ENCODE assay signal across 8 cellular contexts in the genomic region with DNA sequence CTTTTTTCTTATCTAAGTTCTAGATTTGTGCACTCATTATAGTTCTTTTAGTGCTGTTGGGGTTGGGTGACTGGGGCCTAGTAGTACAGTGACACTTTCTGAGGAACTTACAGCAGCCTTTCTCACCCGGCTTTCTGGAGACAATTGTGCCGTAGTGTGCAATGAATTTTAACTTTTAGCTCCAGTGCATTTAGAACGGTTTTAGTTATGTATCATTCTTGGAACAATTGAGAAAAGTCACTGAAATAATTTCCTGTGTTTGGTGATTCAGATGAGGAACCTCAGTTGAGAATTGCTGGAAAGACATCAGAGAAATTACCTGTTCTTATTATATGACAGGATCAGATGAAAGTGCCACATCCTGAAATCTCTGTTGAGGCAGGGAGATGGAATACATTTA. TPM values are rescaled to one million over a fixed set of nuclear protein-coding genes. Genes with fewer than 3 reads are reported as not detected.
DNase-seq lines count a peak whose midpoint lies in the region; ATAC-seq, FAIRE-seq and TF ChIP-seq lines count a peak whose summit lies in the region.
"Not testable (repeated sequence)": the region's sequence is repeated elsewhere in the genome, so short reads cannot be mapped to it uniquely, and the experiment has no call there.

No MANE protein-coding gene starts in this region.

- H4K20me1 ChIP-seq in GM12878 (ENCODE audit: control insufficient read depth, insufficient read depth) = not testable (repeated sequence)

- not testable (repeated sequence) for H3K36me3 ChIP-seq in GM12878 (ENCODE audit: control insufficient read depth in 2 of 2, insufficient read depth in 2 of 2, low read length in 1 of 2)

- H3K4me3 ChIP-seq in GM12878 (peak overlapping the region; percentile 65), epithelial cell of esophagus (ENCODE audit: low read length) (peak overlapping the region; percentile 41)

- H3K27me3 Mint-ChIP-seq in CD14-positive monocyte (ENCODE audit: low read depth in 3 of 3); activated CD4-positive, alpha-beta T cell treated with anti-CD3 and anti-CD28 coated beads, Interleukin-2, amount 10 ng/mL, durations not matched to agents 24 days and 14 days; mesothelial cell of epicardium (ENCODE audit: low read depth): not testable (repeated sequence)

- RAD21 ChIA-PET in GM12878 (lab: Charles Lee; ENCODE audit: unreplicated experiment) = interaction anchor here (1.5 to 2.0 kb wide), 4 partner anchors 9 to 64 kb away, joined by 3 to 7 read pairs (median 6); no protein-coding TSS in a partner anchor

- TF ChIP-seq CTCF in CD14-positive monocyte (IDR thresholded peaks at IDR 0.05); GM12878 (IDR thresholded peaks at IDR 0.05 in 2 of 3, conservative IDR thresholded peaks at IDR 0.05 in 1 of 3; ENCODE audit: control insufficient read depth in 2 of 3, extremely low read depth in 1 of 3, insufficient read depth in 1 of 3, low read depth in 3 of 3, low read length in 3 of 3); epithelial cell of esophagus (IDR thresholded peaks at IDR 0.05; ENCODE audit: insufficient read depth, low read depth, low read length, missing control alignments); mesothelial cell of epicardium (IDR thresholded peaks at IDR 0.05; ENCODE audit: unreplicated experiment): not testable (repeated sequence)

- not testable (repeated sequence) for H3K27ac ChIP-seq in GM12878 (ENCODE audit: control insufficient read depth, insufficient read depth)

- H3K27ac Mint-ChIP-seq in CD14-positive monocyte = peak overlapping the region in 3 of 7 donors; percentile 35 to 82 (median 48)
- not testable (repeated sequence) for H3K27ac Mint-ChIP-seq in activated CD4-positive, alpha-beta T cell treated with anti-CD3 and anti-CD28 coated beads, Interleukin-2, amount 10 ng/mL, durations not matched to agents 24 days and 14 days; mesothelial cell of epicardium; stimulated activated effector memory CD8-positive, alpha-beta T cell treated with anti-CD3 and anti-CD28 coated beads, Interleukin-12 subunit alpha, Interleukin-12 subunit beta, amount 100 ng/mL, for 72 hours

- H3K4me2 ChIP-seq in GM12878 (ENCODE audit: control insufficient read depth, insufficient read depth) = peak overlapping the region; percentile 64; the same call in 1 of the 2 replicates

- peaks cover 57% of the 10 kb centered on the region for H3K4me1 Mint-ChIP-seq in CD14-positive monocyte
- H3K4me1 Mint-ChIP-seq in activated CD4-positive, alpha-beta T cell treated with anti-CD3 and anti-CD28 coated beads, Interleukin-2, amount 10 ng/mL, durations not matched to agents 24 days and 14 days = peaks cover 57% of the 10 kb centered on the region
- H3K4me1 Mint-ChIP-seq in mesothelial cell of epicardium = peaks cover 40% of the 10 kb centered on the region
- H3K4me1 Mint-ChIP-seq in stimulated activated effector memory CD8-positive, alpha-beta T cell treated with anti-CD3 and anti-CD28 coated beads, Interleukin-12 subunit alpha, Interleukin-12 subunit beta, amount 100 ng/mL, for 72 hours = peaks cover 75% of the 10 kb centered on the region

- FAIRE-seq in H54 (lab: Jason Lieb, UNC) = peak; percentile 52
- FAIRE-seq in GM12878 (lab: Jason Lieb, UNC) = not testable (repeated sequence)

- not testable (repeated sequence) for BruUV-seq in GM12878 (replicated peaks; lab: Mats Ljungman, UMichigan)

- POLR2A ChIA-PET in GM12878 (lab: Charles Lee) = interaction anchor here (1.0 kb wide), 1 partner anchor 35 kb away, joined by 3 read pairs; no protein-coding TSS in a partner anchor

- H3K9me3 ChIP-seq in GM12878 (replicated peaks; ENCODE audit: control insufficient read depth, insufficient read depth, low read length) = not testable (repeated sequence)

- not testable (repeated sequence) for H3K27me3 ChIP-seq in GM12878 (replicated peaks in 1 of 2; ENCODE audit: control insufficient read depth in 2 of 2, insufficient read depth in 2 of 2, low read length in 1 of 2)

- SMC1A ChIA-PET in GM12878 (lab: Charles Lee; ENCODE audit: uncharacterized antibody, unreplicated experiment) = interaction anchor here (0.8 to 2.8 kb wide), 8 partner anchors 11 to 125 kb away, joined by 3 to 10 read pairs (median 4); no protein-coding TSS in a partner anchor

- H2AFZ ChIP-seq in GM12878 (ENCODE audit: control insufficient read depth, low read depth, low read length) = not testable (repeated sequence)

- in situ Hi-C loops in GM12878 (cut with MboI) = not testable (repeated sequence)

- H3K9ac ChIP-seq in GM12878 (ENCODE audit: control insufficient read depth, insufficient read depth, low read length) = not testable (repeated sequence)

- not testable (repeated sequence) for ATAC-seq in GM12878; stimulated activated effector memory CD8-positive, alpha-beta T cell treated with anti-CD3 and anti-CD28 coated beads, Interleukin-12 subunit alpha, Interleukin-12 subunit beta, amount 100 ng/mL, for 72 hours

- TF ChIP-seq RAD21 in GM12878 (IDR thresholded peaks at IDR 0.05; ENCODE audit: insufficient read depth, low read depth, low read length) = not testable (repeated sequence)

- H3K4me3 Mint-ChIP-seq in CD14-positive monocyte (peak overlapping the region; percentile 66 to 83), mesothelial cell of epicardium (peak overlapping the region; percentile 41)
- H3K4me3 Mint-ChIP-seq in activated CD4-positive, alpha-beta T cell treated with anti-CD3 and anti-CD28 coated beads, Interleukin-2, amount 10 ng/mL, durations not matched to agents 24 days and 14 days = peak overlapping the region; percentile 62
- H3K4me3 Mint-ChIP-seq in stimulated activated effector memory CD8-positive, alpha-beta T cell treated with anti-CD3 and anti-CD28 coated beads, Interleukin-12 subunit alpha, Interleukin-12 subunit beta, amount 100 ng/mL, for 72 hours = peak overlapping the region; percentile 28

- TF ChIP-seq POLR2A in H54 (IDR thresholded peaks at IDR 0.05; ENCODE audit: low read depth, low read length); GM12878 (IDR thresholded peaks at IDR 0.05; ENCODE audit: low read depth, low read length): not testable (repeated sequence)

- TF ChIP-seq EP300 in GM12878 (IDR thresholded peaks at IDR 0.05; ENCODE audit: borderline replicate concordance in 1 of 2, control insufficient read depth in 1 of 2, low read depth in 2 of 2, low read length in 2 of 2) = not testable (repeated sequence)

- intact Hi-C loops in CD14-positive monocyte (cut with micrococcal nuclease) = loop anchor here (10.0 kb wide), 2 partner anchors 47 to 137 kb away; no protein-coding TSS in a partner anchor
- intact Hi-C loops in activated CD4-positive, alpha-beta T cell treated with anti-CD3 and anti-CD28 coated beads, Interleukin-2, amount 10 ng/mL, durations not matched to agents 24 days and 14 days (cut with micrococcal nuclease) = loop anchor here (2.0 kb wide), 1 partner anchor 21 kb away; no protein-coding TSS in a partner anchor
- intact Hi-C loops in GM12878 (cut with micrococcal nuclease; ENCODE audit: unreplicated experiment) = loop anchor here (10.0 kb wide), 1 partner anchor 157 kb away; no protein-coding TSS in a partner anchor

- CTCF ChIA-PET in GM12878 (lab: Yijun Ruan, JAX) = interaction anchor here (1.0 to 1.7 kb wide), 2 partner anchors 12 to 63 kb away, joined by 4 to 5 read pairs; no protein-coding TSS in a partner anchor

- DNase-seq in CD14-positive monocyte (ENCODE audit: low spot score); H54 (ENCODE audit: insufficient read length, low spot score); activated CD4-positive, alpha-beta T cell treated with anti-CD3 and anti-CD28 coated beads, Interleukin-2, amount 10 ng/mL, durations not matched to agents 24 days and 14 days; GM12878 (ENCODE audit: low read depth, low spot score); epithelial cell of esophagus (ENCODE audit: low read depth); mesothelial cell of epicardium (ENCODE audit: low spot score in 2 of 2, unreplicated experiment in 2 of 2); stimulated activated effector memory CD8-positive, alpha-beta T cell treated with anti-CD3 and anti-CD28 coated beads, Interleukin-12 subunit alpha, Interleukin-12 subunit beta, amount 100 ng/mL, for 72 hours (ENCODE audit: low spot score in 2 of 2): not testable (repeated sequence)
- DNase-seq in OCI-M1 (lab: John Stamatoyannopoulos, UW) = peak; percentile 51

- not testable (repeated sequence) for H3K4me1 ChIP-seq in GM12878 (ENCODE audit: control insufficient read depth, insufficient read depth, low read length)

- not testable (repeated sequence) for H3K9me3 Mint-ChIP-seq in CD14-positive monocyte; activated CD4-positive, alpha-beta T cell treated with anti-CD3 and anti-CD28 coated beads, Interleukin-2, amount 10 ng/mL, durations not matched to agents 24 days and 14 days; mesothelial cell of epicardium; stimulated activated effector memory CD8-positive, alpha-beta T cell treated with anti-CD3 and anti-CD28 coated beads, Interleukin-12 subunit alpha, Interleukin-12 subunit beta, amount 100 ng/mL, for 72 hours

- peaks cover 3 to 15% of the 10 kb centered on the region in 2 donors for H3K36me3 Mint-ChIP-seq in CD14-positive monocyte
- H3K36me3 Mint-ChIP-seq in activated CD4-positive, alpha-beta T cell treated with anti-CD3 and anti-CD28 coated beads, Interleukin-2, amount 10 ng/mL, durations not matched to agents 24 days and 14 days (ENCODE audit: low read depth) = peaks cover 21% of the 10 kb centered on the region
- not testable (repeated sequence) for H3K36me3 Mint-ChIP-seq in mesothelial cell of epicardium; stimulated activated effector memory CD8-positive, alpha-beta T cell treated with anti-CD3 and anti-CD28 coated beads, Interleukin-12 subunit alpha, Interleukin-12 subunit beta, amount 100 ng/mL, for 72 hours

- H3K79me2 ChIP-seq in GM12878 (ENCODE audit: control insufficient read depth, insufficient read depth, low read length) = peaks cover 33% of the 10 kb centered on the region

- 13% methylated on average over 3 of the region's 3 CpGs for WGBS in GM12878 (ENCODE audit: insufficient coverage, insufficient replicate concordance, low lambda C conversion rate, missing lambda C conversion rate)

RNA-seq across cellular contexts. Expression of gene ZNRF2, which starts 3.2 kb away (rescaled TPM):
- polyA plus RNA-seq in CD14-positive monocyte (1 to 10 TPM; 1.9 to 5.7 TPM), GM12878 (2011; rRNA removed) (9.3 and 15.3 TPM in 2 replicates), GM12878 (2014; fragmentation: Illumina TruSeq; extraction: Trizol) (10.5 and 12.9 TPM in 2 replicates), GM12878 (2014; fragmentation: Nextera tagmentation; extraction: Ambion mirVana) (1 to 10 TPM; 3.1 to 4.0 TPM), GM12878 (2014; rRNA removed) (9.6 and 9.7 TPM in 2 replicates), GM12878 (2016; fragmentation: Nextera tagmentation; extraction: Ambion mirVana) (1 to 10 TPM; 1.2 to 1.6 TPM)
- 8.8 and 9.2 TPM in 2 replicates for total RNA-seq in activated CD4-positive, alpha-beta T cell treated with anti-CD3 and anti-CD28 coated beads, Interleukin-2, amount 10 ng/mL, durations not matched to agents 24 days and 14 days
- 35.6 and 39.6 TPM in 2 replicates for total RNA-seq in GM12878 (2013; cell fraction: nucleolus; rRNA removed)
- total RNA-seq in GM12878 (2014; rRNA removed) (20.1 and 20.4 TPM in 2 replicates), GM12878 (2014; rRNA removed; fragmentation: Illumina TruSeq; extraction: Trizol) (10.2 and 11.8 TPM in 2 replicates), GM12878 (2021) (16.1 and 16.8 TPM in 2 replicates), mesothelial cell of epicardium (11.6 to 12.5 TPM (median 12.1 TPM) in 3 replicates)
- 2.0 TPM for polyA plus RNA-seq in GM12878 (2011; ENCODE audit: low read depth)
- polyA plus RNA-seq in GM12878 (2011; cell fraction: cytosol; rRNA removed) = 3.2 and 3.8 TPM in 2 replicates
- polyA plus RNA-seq in GM12878 (2011; cell fraction: nucleus; rRNA removed) = 4.7 and 4.9 TPM in 2 replicates
- polyA plus RNA-seq in GM12878 (2012) = 5.0 and 5.9 TPM in 2 replicates
- polyA minus RNA-seq in GM12878 (2011; rRNA and poly(A)+ RNA removed) = 5.7 and 8.9 TPM in 2 replicates
- 4.8 and 4.9 TPM in 2 replicates for polyA minus RNA-seq in GM12878 (2011; cell fraction: cytosol; rRNA and poly(A)+ RNA removed)
- polyA minus RNA-seq in GM12878 (2011; cell fraction: nucleus; rRNA and poly(A)+ RNA removed) = 19.3 and 41.0 TPM in 2 replicates
